ENCODE assay signal across 21 cellular contexts in genomic region chr6:34919651-34920050, GRCh38. TPM values are rescaled to one million over a fixed set of nuclear protein-coding genes. Genes with fewer than 3 reads are reported as not detected.
DNase-seq lines count a peak whose midpoint lies in the region; ATAC-seq, FAIRE-seq and TF ChIP-seq lines count a peak whose summit lies in the region.
"Had no signal": no experiment of that assay in that cellular context is flagged by ENCODE, and none has a peak within 500 bp of the region (broad histone marks: within the 10 kb centered on the region; RNA-seq: fewer than 3 reads in every experiment).

No MANE protein-coding gene starts in this region.

- no TSS peak for BruUV-seq in IMR-90 (replicated peaks; lab: Mats Ljungman, UMichigan)

- H3K4ac ChIP-seq in IMR-90 (ENCODE audit: low read depth, low read length), result no peak overlapping the region

- H4K5ac ChIP-seq in IMR-90 (ENCODE audit: low read depth, low read length), result no peak overlapping the region

- no peak overlapping the region for H2AK5ac ChIP-seq in IMR-90 (ENCODE audit: low read depth, low read length)

- peaks cover 1% of the 10 kb centered on the region for H3K36me3 Mint-ChIP-seq in activated CD8-positive, alpha-beta T cell treated with anti-CD3 and anti-CD28 coated beads for 36 hours (ENCODE audit: low read depth)

- no peak for FAIRE-seq in bronchial epithelial cell (lab: Jason Lieb, UNC)
- FAIRE-seq: frontal cortex had no signal

- H3K9me3 ChIP-seq in IMR-90 (ENCODE audit: control insufficient read depth, insufficient read depth, low read length), result no peaks in the 10 kb centered on the region
- H3K9me3 ChIP-seq in left ventricle myocardium inferior (replicated peaks), result no peaks in the 10 kb centered on the region
- H3K9me3 ChIP-seq in ovary, result no peaks in the 10 kb centered on the region
- H3K9me3 ChIP-seq: vagina had no signal

- H3K27me3 Mint-ChIP-seq in activated CD8-positive, alpha-beta T cell treated with anti-CD3 and anti-CD28 coated beads for 36 hours, result no peaks in the 10 kb centered on the region
- H3K27me3 Mint-ChIP-seq: activated naive CD8-positive, alpha-beta T cell; stimulated activated naive CD8-positive, alpha-beta T cell treated with anti-CD3 and anti-CD28 coated beads, Interleukin-15, amount 100 ng/mL, for 72 hours had no signal

- H3K36me3 ChIP-seq in ACC112 (ENCODE audit: insufficient read depth, low read length) (no peaks in the 10 kb centered on the region), IMR-90 (ENCODE audit: control insufficient read depth, insufficient read depth, low read length) (no peaks in the 10 kb centered on the region), bronchial epithelial cell (ENCODE audit: control insufficient read depth, insufficient read depth, low read length) (no peaks in the 10 kb centered on the region), left ventricle myocardium inferior (no peaks in the 10 kb centered on the region), ovary (no peaks in the 10 kb centered on the region)
- H3K36me3 ChIP-seq: cardiac muscle cell, vagina had no signal

- no peaks in the 10 kb centered on the region for H3K79me2 ChIP-seq in ACC112 (ENCODE audit: control insufficient read depth, insufficient read depth, low read length, unreplicated experiment)

- no peak for TF ChIP-seq RAD21 in IMR-90 (IDR thresholded peaks at IDR 0.05; ENCODE audit: low read length)

- no peak overlapping the region for H2BK20ac ChIP-seq in IMR-90 (ENCODE audit: low read depth, low read length)

- H3K27ac ChIP-seq in ACC112 (ENCODE audit: low read depth, low read length) (0 out of 2 replicates have a peak overlapping the region, but pooled peaks have one; percentile 18), IMR-90 (ENCODE audit: insufficient read depth, low read length) (no peak overlapping the region), left ventricle myocardium inferior (replicated peaks) (peak overlapping the region; percentile 66), ovary (no peak overlapping the region)
- H3K27ac ChIP-seq: cardiac muscle cell, vagina had no signal

- no peak overlapping the region for H3K56ac ChIP-seq in IMR-90 (ENCODE audit: extremely low read depth, insufficient read depth, low read length)

- no peaks in the 10 kb centered on the region for H3K27me3 ChIP-seq in ACC112 (ENCODE audit: insufficient read depth, low read length)
- no peaks in the 10 kb centered on the region for H3K27me3 ChIP-seq in IMR-90 (ENCODE audit: control insufficient read depth, insufficient read depth, low read length)
- no peaks in the 10 kb centered on the region for H3K27me3 ChIP-seq in bronchial epithelial cell (ENCODE audit: control insufficient read depth, insufficient read depth, low read length)
- H3K27me3 ChIP-seq in left ventricle myocardium inferior (ENCODE audit: low read depth), result no peaks in the 10 kb centered on the region
- no peaks in the 10 kb centered on the region for H3K27me3 ChIP-seq in ovary
- H3K27me3 ChIP-seq: cardiac muscle cell, vagina had no signal

- H2AFZ ChIP-seq in ACC112 (ENCODE audit: low read length, unreplicated experiment) (no peak overlapping the region), IMR-90 (replicated peaks; ENCODE audit: low read length, poor library complexity) (no peak overlapping the region)

- no peak for TF ChIP-seq CTCF in IMR-90 (conservative IDR thresholded peaks at IDR 0.05; ENCODE audit: low read depth, low read length)
- TF ChIP-seq CTCF in bronchial epithelial cell (IDR thresholded peaks at IDR 0.05; ENCODE audit: insufficient read depth, low read length, severe bottlenecking), result no peak
- no peak for TF ChIP-seq CTCF in left ventricle myocardium inferior (IDR thresholded peaks at IDR 0.05; ENCODE audit: borderline replicate concordance)
- TF ChIP-seq CTCF in ovary (IDR thresholded peaks at IDR 0.05), result no peak
- no peak for TF ChIP-seq CTCF in activated CD8-positive, alpha-beta T cell treated with anti-CD3 and anti-CD28 coated beads for 36 hours (IDR thresholded peaks at IDR 0.05)

- peaks cover 8 to 12% of the 10 kb centered on the region in 2 experiments for H3K79me1 ChIP-seq in IMR-90 (ENCODE audit: low read depth in 1 of 2, low read length in 2 of 2)

- peaks cover 11% of the 10 kb centered on the region for H3K4me1 Mint-ChIP-seq in activated CD8-positive, alpha-beta T cell treated with anti-CD3 and anti-CD28 coated beads for 36 hours (ENCODE audit: low read depth)

- peak; percentile 38 for DNase-seq in IMR-90
- peak; percentile 33 for DNase-seq in bronchial epithelial cell (ENCODE audit: low read depth)
- no peak for DNase-seq in left ventricle myocardium inferior
- DNase-seq in ovary, result no peak
- DNase-seq in activated CD8-positive, alpha-beta T cell treated with anti-CD3 and anti-CD28 coated beads for 36 hours, result no peak
- DNase-seq in T-helper 9 cell, result no peak
- DNase-seq: activated CD8-positive, alpha-beta T cell treated with anti-CD3 and anti-CD28 coated beads, Interleukin-2, amount 10 ng/mL, durations not matched to agents 7 days and 5 days; activated T-cell treated with anti-CD3 and anti-CD28 coated beads, Interleukin-2, amount 50 U/mL, for 72 hours; effector CD8-positive, alpha-beta T cell; mammary epithelial cell; NCI-H748 treated with DMSO at 0.1 percent for 48 hours; stimulated activated naive CD8-positive, alpha-beta T cell treated with anti-CD3 and anti-CD28 coated beads, Interleukin-15, amount 100 ng/mL, for 72 hours had no signal

- no peak for TF ChIP-seq POLR2A in IMR-90 (IDR thresholded peaks at IDR 0.05; ENCODE audit: low read depth, low read length)
- TF ChIP-seq POLR2A in ovary (IDR thresholded peaks at IDR 0.05), result no peak

- no peak overlapping the region for H2BK15ac ChIP-seq in IMR-90 (ENCODE audit: low read depth, low read length)

- no peak overlapping the region for H3K4me3 Mint-ChIP-seq in activated CD8-positive, alpha-beta T cell treated with anti-CD3 and anti-CD28 coated beads for 36 hours
- H3K4me3 Mint-ChIP-seq: activated CD8-positive, alpha-beta T cell treated with anti-CD3 and anti-CD28 coated beads, Interleukin-2, amount 10 ng/mL, durations not matched to agents 7 days and 5 days; activated naive CD8-positive, alpha-beta T cell; activated T-cell treated with anti-CD3 and anti-CD28 coated beads, Interleukin-2, amount 50 U/mL, for 72 hours; nephron; stimulated activated naive CD8-positive, alpha-beta T cell treated with anti-CD3 and anti-CD28 coated beads, Interleukin-15, amount 100 ng/mL, for 72 hours had no signal

- no peak overlapping the region for H4K8ac ChIP-seq in IMR-90 (ENCODE audit: low read depth in 2 of 2, low read length in 2 of 2)

- peaks cover 2% of the 10 kb centered on the region; the same call in 1 of the 2 replicates for H3K9me1 ChIP-seq in IMR-90 (ENCODE audit: insufficient read depth, low read length)

- H4K20me1 ChIP-seq in IMR-90 (ENCODE audit: insufficient read depth, low read length), result peaks cover 20% of the 10 kb centered on the region; the same call in 1 of the 2 replicates

- H4K91ac ChIP-seq in IMR-90 (ENCODE audit: insufficient read depth, low read depth, low read length), result no peak overlapping the region

- no peak overlapping the region for H2BK120ac ChIP-seq in IMR-90 (ENCODE audit: low read depth, low read length)

- H2AK9ac ChIP-seq in IMR-90 (replicated peaks; ENCODE audit: low read depth, low read length, poor library complexity), result no peak overlapping the region

- no peak overlapping the region for H3K9ac ChIP-seq in IMR-90 (ENCODE audit: low read depth, low read length)

- no peak overlapping the region for H3K27ac Mint-ChIP-seq in activated CD8-positive, alpha-beta T cell treated with anti-CD3 and anti-CD28 coated beads for 36 hours
- H3K27ac Mint-ChIP-seq: activated CD8-positive, alpha-beta T cell treated with anti-CD3 and anti-CD28 coated beads, Interleukin-2, amount 10 ng/mL, durations not matched to agents 7 days and 5 days; activated naive CD8-positive, alpha-beta T cell; activated T-cell treated with anti-CD3 and anti-CD28 coated beads, Interleukin-2, amount 50 U/mL, for 72 hours; nephron; stimulated activated naive CD8-positive, alpha-beta T cell treated with anti-CD3 and anti-CD28 coated beads, Interleukin-15, amount 100 ng/mL, for 72 hours had no signal

- no peak overlapping the region for H3K14ac ChIP-seq in IMR-90 (replicated peaks; ENCODE audit: low read depth, low read length)

- H3K4me1 ChIP-seq in ACC112 (ENCODE audit: control insufficient read depth, insufficient read depth, low read length, unreplicated experiment) (peaks cover 8% of the 10 kb centered on the region), IMR-90 (ENCODE audit: control insufficient read depth, insufficient read depth, low read length) (peaks cover 1% of the 10 kb centered on the region; the same call in 1 of the 2 replicates), left ventricle myocardium inferior (peaks cover 61% of the 10 kb centered on the region), ovary (ENCODE audit: insufficient read depth) (peaks cover 15% of the 10 kb centered on the region)

- intact Hi-C loops in IMR-90 (cut with micrococcal nuclease) (no loop called here), left ventricle myocardium inferior (cut with micrococcal nuclease) (no loop called here), ovary (cut with DNase I) (no loop called here)
- intact Hi-C loops in activated CD8-positive, alpha-beta T cell treated with anti-CD3 and anti-CD28 coated beads for 36 hours (cut with micrococcal nuclease), result no loop called here

- in situ Hi-C loops in IMR-90 (cut with MboI; ENCODE audit: low sequenced_read_pairs), result no loop called here

- dilution Hi-C loops in IMR-90 (cut with HindIII; ENCODE audit: low sequenced_read_pairs, unreplicated experiment), result no loop called here

- no peak overlapping the region for H3K18ac ChIP-seq in IMR-90 (ENCODE audit: low read depth, low read length)

- no peak overlapping the region for H3K23ac ChIP-seq in IMR-90 (ENCODE audit: low read depth, low read length)

- H3K4me3 ChIP-seq in ACC112 (ENCODE audit: low read depth, low read length) (no peak overlapping the region), IMR-90 (ENCODE audit: insufficient read depth, low read depth, low read length) (no peak overlapping the region), bronchial epithelial cell (ENCODE audit: low read depth, low read length) (no peak overlapping the region), left ventricle myocardium inferior (no peak overlapping the region), ovary (no peak overlapping the region)
- H3K4me3 ChIP-seq: cardiac muscle cell, vagina had no signal

- POLR2A ChIA-PET in IMR-90 (lab: Charles Lee; ENCODE audit: unreplicated experiment), result no interaction called here
- POLR2A ChIA-PET in activated CD8-positive, alpha-beta T cell treated with anti-CD3 and anti-CD28 coated beads for 36 hours (lab: Charles Lee), result no interaction called here

- CTCF ChIA-PET in IMR-90 (lab: Yijun Ruan, JAX), result no interaction called here
- CTCF ChIA-PET in activated CD8-positive, alpha-beta T cell treated with anti-CD3 and anti-CD28 coated beads for 36 hours (lab: Charles Lee), result no interaction called here

- no peak overlapping the region for H2BK5ac ChIP-seq in IMR-90 (ENCODE audit: low read depth, low read length, poor library complexity, severe bottlenecking)

- H3K9me3 Mint-ChIP-seq in activated CD8-positive, alpha-beta T cell treated with anti-CD3 and anti-CD28 coated beads for 36 hours, result no peaks in the 10 kb centered on the region
- H3K9me3 Mint-ChIP-seq: activated T-cell treated with anti-CD3 and anti-CD28 coated beads, Interleukin-2, amount 50 U/mL, for 72 hours; nephron; stimulated activated naive CD8-positive, alpha-beta T cell treated with anti-CD3 and anti-CD28 coated beads, Interleukin-15, amount 100 ng/mL, for 72 hours had no signal

- no CpG with 5 or more reads among the region's 1 CpG for WGBS in IMR-90 (ENCODE audit: extremely low coverage in 2 of 2, insufficient read length in 1 of 2), 2 experiments
- WGBS in ovary, 3 donors, result 94 to 100% (median 95%) methylated on average over 1 of the region's 1 CpG

- no peak for TF ChIP-seq EP300 in ovary (IDR thresholded peaks at IDR 0.05)

- H3K4me2 ChIP-seq in IMR-90 (ENCODE audit: low read depth, low read length), result no peak overlapping the region

- ATAC-seq in IMR-90 (ENCODE audit: low read depth), result no peak
- no peak for ATAC-seq in activated CD8-positive, alpha-beta T cell treated with anti-CD3 and anti-CD28 coated beads for 36 hours
- no peak for ATAC-seq in activated CD4-positive, CD25-positive, alpha-beta regulatory T cell treated with anti-CD3 and anti-CD28 coated beads, Interleukin-2, amount 50 U/mL, for 24 hours
- ATAC-seq: activated CD8-positive, alpha-beta T cell treated with anti-CD3 and anti-CD28 coated beads, Interleukin-2, amount 10 ng/mL, durations not matched to agents 7 days and 5 days; activated T-cell treated with anti-CD3 and anti-CD28 coated beads, Interleukin-2, amount 50 U/mL, for 72 hours; HCT116; Panc1; stimulated activated naive CD8-positive, alpha-beta T cell treated with anti-CD3 and anti-CD28 coated beads, Interleukin-15, amount 100 ng/mL, for 72 hours had no signal

RNA-seq across cellular contexts. Expression of gene ANKS1A, which starts 30.6 kb away (rescaled TPM):
- 7.5 and 7.8 TPM in 2 replicates for total RNA-seq in IMR-90 (2012; rRNA removed)
- polyA plus RNA-seq in IMR-90 (2012; rRNA removed), result 7.1 and 7.2 TPM in 2 replicates
- 4.5 and 4.9 TPM in 2 replicates for polyA plus RNA-seq in IMR-90 (2012; cell fraction: cytosol; rRNA removed)
- polyA plus RNA-seq in IMR-90 (2012; cell fraction: nucleus; rRNA removed; ENCODE audit: low replicate concordance), result 9.4 and 11.8 TPM in 2 replicates
- 8.8 and 9.5 TPM in 2 replicates for total RNA-seq in bronchial epithelial cell
- 33.5 TPM for total RNA-seq in left ventricle myocardium inferior
- 10 to 100 TPM; 16.0 to 45.0 (median 28.9) TPM for total RNA-seq in ovary
- 10 to 100 TPM; 19.2 to 20.5 TPM for polyA plus RNA-seq in ovary
- total RNA-seq in activated CD8-positive, alpha-beta T cell treated with anti-CD3 and anti-CD28 coated beads for 36 hours, result 1 to 10 TPM; 6.0 to 6.7 TPM

RNA-seq across cellular contexts. Expression of gene TAF11, which starts 31.8 kb away (rescaled TPM):
- total RNA-seq in IMR-90 (2012; rRNA removed) (12.7 and 24.2 TPM in 2 replicates), bronchial epithelial cell (26.0 and 30.5 TPM in 2 replicates), left ventricle myocardium inferior (18.1 TPM), ovary (10 to 100 TPM; 16.0 to 25.0 (median 19.1) TPM)
- polyA plus RNA-seq in IMR-90 (2012; rRNA removed) (17.4 and 23.3 TPM in 2 replicates), ovary (10 to 100 TPM; 30.7 to 30.8 TPM)
- polyA plus RNA-seq in IMR-90 (2012; cell fraction: cytosol; rRNA removed), result 5.1 and 9.3 TPM in 2 replicates
- polyA plus RNA-seq in IMR-90 (2012; cell fraction: nucleus; rRNA removed; ENCODE audit: low replicate concordance), result 4.8 and 25.3 TPM in 2 replicates
- 10 to 100 TPM; 29.3 to 29.4 TPM for total RNA-seq in activated CD8-positive, alpha-beta T cell treated with anti-CD3 and anti-CD28 coated beads for 36 hours

Comparison
In these comparisons a context has a peak if more than half of its experiments do, and no peak if none do; other contexts are left out.
1. H3K27ac ChIP-seq: peak in ACC112 (single experiment) and left ventricle myocardium inferior (single experiment); none in IMR-90 (single experiment) and ovary (0 of 2).
2. DNase-seq: peak in IMR-90 (single experiment) and bronchial epithelial cell (single experiment); none in left ventricle myocardium inferior (single experiment), ovary (0 of 5), activated CD8-positive, alpha-beta T cell treated with anti-CD3 and anti-CD28 coated beads for 36 hours (single experiment) and T-helper 9 cell (single experiment).